Comparison of ENCODE assay signal across 15 cellular contexts in genomic region chr6:44561062-44561591, GRCh38.
DNase-seq lines count a peak whose midpoint lies in the region; TF ChIP-seq lines count a peak whose summit lies in the region.
"Had no signal": no experiment of that assay in that cellular context is flagged by ENCODE, and none has a peak within 500 bp of the region (broad histone marks: within the 10 kb centered on the region; RNA-seq: fewer than 3 reads in every experiment).

No MANE protein-coding gene starts in this region.

- H3K4me2 ChIP-seq in Loucy (ENCODE audit: low read depth, low read length, poor library complexity, severe bottlenecking) = peak overlapping the region; percentile 17

- H3K27ac ChIP-seq in endodermal cell (ENCODE audit: low read depth, low read length) = no peak overlapping the region
- H3K27ac ChIP-seq: gastroesophageal sphincter, skin epidermis, WERI-Rb-1 had no signal

- H3F3A ChIP-seq in Loucy (ENCODE audit: low read depth) = no peaks in the 10 kb centered on the region

- no peak overlapping the region for H2AFZ ChIP-seq in Loucy (ENCODE audit: low read length)

- no peaks in the 10 kb centered on the region for H3K9me2 ChIP-seq in Loucy (replicated peaks; ENCODE audit: low read depth, low read length)

- 85 to 88% methylated on average over 12 to 24 of the region's 25 CpGs for WGBS in endodermal cell (ENCODE audit: insufficient coverage in 1 of 2, insufficient read length in 1 of 2), 2 experiments

- peak overlapping the region; percentile 37 for H3K4me3 ChIP-seq in Loucy (ENCODE audit: low read length, poor library complexity, severe bottlenecking)
- no peak overlapping the region for H3K4me3 ChIP-seq in endodermal cell (ENCODE audit: low read length)
- H3K4me3 ChIP-seq in skeletal muscle cell (ENCODE audit: low read depth, low read length) = peak overlapping the region; percentile 18
- H3K4me3 ChIP-seq: skin epidermis had no signal

- H3K4me3 Mint-ChIP-seq in endodermal cell = no peak overlapping the region
- H3K4me3 Mint-ChIP-seq: brain had no signal

- no peak overlapping the region for H3K27ac Mint-ChIP-seq in endodermal cell
- H3K27ac Mint-ChIP-seq: brain; effector memory CD8-positive, alpha-beta T cell had no signal

- H3K9ac ChIP-seq in Loucy (ENCODE audit: low read depth, low read length, poor library complexity, severe bottlenecking) = no peak overlapping the region
- H3K9ac ChIP-seq in endodermal cell (ENCODE audit: extremely low read depth, low read length, poor library complexity, severe bottlenecking) = no peak overlapping the region

- H4K20me1 ChIP-seq in Loucy (ENCODE audit: insufficient read depth, low read length, poor library complexity, severe bottlenecking) = no peaks in the 10 kb centered on the region

- peak; percentile 50 for DNase-seq in ELF-1 (ENCODE audit: low read depth, low spot score)
- peak; percentile 49 for DNase-seq in endodermal cell
- DNase-seq in skeletal muscle cell (ENCODE audit: low read depth) = no peak
- DNase-seq in NCI-H2196 treated with DMSO at 0.1 percent for 48 hours (lab: John Stamatoyannopoulos, UW; ENCODE audit: unreplicated experiment) = no peak
- DNase-seq in NK-92 (lab: John Stamatoyannopoulos, UW; ENCODE audit: unreplicated experiment) = no peak
- DNase-seq in AG20443 (ENCODE audit: low spot score) = no peak
- DNase-seq: effector memory CD8-positive, alpha-beta T cell; naive B cell; NCI-H774; substantia nigra; WERI-Rb-1 had no signal

- no peaks in the 10 kb centered on the region for H3K9me3 ChIP-seq in Loucy (ENCODE audit: insufficient read depth, low read depth, low read length)
- H3K9me3 ChIP-seq in endodermal cell (ENCODE audit: control insufficient read depth, low read length) = no peaks in the 10 kb centered on the region
- H3K9me3 ChIP-seq: gastroesophageal sphincter had no signal

- no peaks in the 10 kb centered on the region for H3K79me2 ChIP-seq in Loucy (ENCODE audit: insufficient read depth, low read length)

- H3K4me1 ChIP-seq in Loucy (ENCODE audit: insufficient read depth, low read length, poor library complexity, severe bottlenecking) (no peaks in the 10 kb centered on the region), endodermal cell (ENCODE audit: control insufficient read depth, insufficient read depth, low read length) (peaks cover 10% of the 10 kb centered on the region)

- TF ChIP-seq CTCF in Loucy (conservative IDR thresholded peaks at IDR 0.05; ENCODE audit: low read length) (no peak), endodermal cell (conservative IDR thresholded peaks at IDR 0.05) (no peak)

- no peaks in the 10 kb centered on the region for H3K36me3 Mint-ChIP-seq in endodermal cell (ENCODE audit: low read depth)
- H3K36me3 Mint-ChIP-seq: brain, naive B cell had no signal

- H3K9me3 Mint-ChIP-seq in endodermal cell = no peaks in the 10 kb centered on the region
- H3K9me3 Mint-ChIP-seq: effector memory CD8-positive, alpha-beta T cell; naive B cell had no signal

- H3K27me3 ChIP-seq in Loucy (ENCODE audit: insufficient read depth, low read length, poor library complexity, severe bottlenecking) (no peaks in the 10 kb centered on the region), endodermal cell (ENCODE audit: control insufficient read depth, insufficient read depth, low read length, poor library complexity, severe bottlenecking) (no peaks in the 10 kb centered on the region)

- H3K36me3 ChIP-seq in Loucy (ENCODE audit: insufficient read depth, low read length) (no peaks in the 10 kb centered on the region), endodermal cell (ENCODE audit: control insufficient read depth, insufficient read depth, low read length) (no peaks in the 10 kb centered on the region)
- H3K36me3 ChIP-seq: gastroesophageal sphincter, WERI-Rb-1 had no signal

- H3K27me3 Mint-ChIP-seq in endodermal cell (ENCODE audit: insufficient read depth) = no peaks in the 10 kb centered on the region

- H3K4me1 Mint-ChIP-seq in endodermal cell = peaks cover 34% of the 10 kb centered on the region

Comparison
In these comparisons a context has a peak if more than half of its experiments do, and no peak if none do; other contexts are left out.
1. DNase-seq: peak in ELF-1 (single experiment) and endodermal cell (single experiment); none in skeletal muscle cell (single experiment), NCI-H2196 treated with DMSO at 0.1 percent for 48 hours (single experiment), NK-92 (single experiment) and AG20443 (single experiment).